8 cellular contexts compared by ENCODE assay signal in genomic region chr17:1179112-1179634, GRCh38. TPM values are rescaled to one million over a fixed set of nuclear protein-coding genes. Genes with fewer than 3 reads are reported as not detected.
DNase-seq lines count a peak whose midpoint lies in the region; ATAC-seq, FAIRE-seq and TF ChIP-seq lines count a peak whose summit lies in the region.

No MANE protein-coding gene starts in this region.

- DNase-seq in PC-3 (no peak), H1 (ENCODE audit: low read depth in 1 of 2, low spot score in 2 of 2) (no peak), NCI-H2081 treated with DMSO at 0.1 percent for 48 hours (lab: John Stamatoyannopoulos, UW) (no peak), NCI-H446 (lab: John Stamatoyannopoulos, UW) (no peak), posterior vena cava (ENCODE audit: low spot score) (no peak), amniotic stem cell (lab: John Stamatoyannopoulos, UW) (no peak)

- no peak for TF ChIP-seq POLR2A in H1 (IDR thresholded peaks at IDR 0.05; ENCODE audit: control extremely low read depth in 1 of 2, low read depth in 2 of 2, low read length in 2 of 2)

- H3F3A ChIP-seq in PC-3 (ENCODE audit: low read length, unreplicated experiment) = no peaks in the 10 kb centered on the region
- H3F3A ChIP-seq in neural cell (ENCODE audit: insufficient read depth, low read length, poor library complexity, severe bottlenecking) = no peaks in the 10 kb centered on the region

- no peak overlapping the region for H2BK12ac ChIP-seq in H1 (ENCODE audit: low read depth, low read length)

- H3K4me1 ChIP-seq in PC-3 (ENCODE audit: insufficient read depth, low read length) (peaks cover 3% of the 10 kb centered on the region; the same call in 1 of the 2 replicates), H1 (replicated peaks in 1 of 4; ENCODE audit: control insufficient read depth in 3 of 4, insufficient read depth in 4 of 4, low read length in 3 of 4) (peaks cover 0 to 20% (median 10%) of the 10 kb centered on the region in 4 experiments; a peak in 6 of 7 replicates)

- H3K23ac ChIP-seq in H1 (ENCODE audit: insufficient read length) = no peak overlapping the region

- TF ChIP-seq EP300 in H1 (IDR thresholded peaks at IDR 0.05; ENCODE audit: borderline replicate concordance in 1 of 2, low read depth in 2 of 2, low read length in 2 of 2) = no peak
- no peak for TF ChIP-seq EP300 in neural cell (conservative IDR thresholded peaks at IDR 0.05; ENCODE audit: poor library complexity, severe bottlenecking)

- TF ChIP-seq CTCF in C4-2B (conservative IDR thresholded peaks at IDR 0.05) (no peak), PC-3 (conservative IDR thresholded peaks at IDR 0.05; ENCODE audit: low read depth, low read length) (no peak), H1 (IDR thresholded peaks at IDR 0.05; ENCODE audit: control extremely low read depth in 1 of 3, insufficient read depth in 1 of 3, low read depth in 1 of 3, low read length in 3 of 3) (no peak), neural cell (IDR thresholded peaks at IDR 0.05; ENCODE audit: poor library complexity, severe bottlenecking) (no peak)

- peak overlapping the region; percentile 88 for H3K4me2 ChIP-seq in PC-3 (ENCODE audit: low read length)
- peak overlapping the region; percentile 93 to 94 for H3K4me2 ChIP-seq in H1 (ENCODE audit: insufficient read depth in 1 of 2, low read depth in 2 of 2, low read length in 2 of 2)
- H3K4me2 ChIP-seq in neural cell (ENCODE audit: low read length) = peak overlapping the region; percentile 35

- peak overlapping the region; percentile 73 for H3K4me3 ChIP-seq in PC-3 (ENCODE audit: low read length)
- peak overlapping the region; percentile 47 to 96 (median 65) for H3K4me3 ChIP-seq in H1 (ENCODE audit: extremely low read depth in 1 of 4, insufficient read depth in 2 of 4, low read depth in 3 of 4, low read length in 4 of 4)
- peak overlapping the region; percentile 93 for H3K4me3 ChIP-seq in neural cell (ENCODE audit: low read length)

- H3K56ac ChIP-seq in H1 (replicated peaks; ENCODE audit: insufficient read length, low read depth, low read length) = no peak overlapping the region

- CTCF ChIA-PET in PC-3 (lab: Charles Lee) = no interaction called here
- CTCF ChIA-PET in H1 (lab: Charles Lee; ENCODE audit: partially characterized antibody) = interaction anchor here (1.9 to 6.0 kb wide), 2 partner anchors 7 to 10 kb away, joined by 6 to 29 read pairs; no protein-coding TSS in a partner anchor

- no TSS peak for BruUV-seq in PC-3 (replicated peaks; lab: Mats Ljungman, UMichigan)

- WGBS in H1 (ENCODE audit: extremely low coverage in 1 of 2, insufficient coverage in 1 of 2, insufficient read length in 1 of 2, insufficient replicate concordance in 2 of 2, low coverage in 1 of 2, low lambda C conversion rate in 2 of 2, missing lambda C conversion rate in 1 of 2), 2 experiments = no CpG with 5 or more reads among the region's 47 CpGs

- ATAC-seq in PC-3 = no peak

- peak overlapping the region; percentile 28; the same call in 1 of the 2 replicates for H3K27ac ChIP-seq in C4-2B
- no peak overlapping the region for H3K27ac ChIP-seq in PC-3 (ENCODE audit: low read length)
- H3K27ac ChIP-seq in H1 (ENCODE audit: low read depth, low read length) = no peak overlapping the region
- peak overlapping the region; percentile 34 for H3K27ac ChIP-seq in neural cell (ENCODE audit: low read length)

- H4K20me1 ChIP-seq in PC-3 (ENCODE audit: low read length) = no peaks in the 10 kb centered on the region
- peaks cover 4 to 11% of the 10 kb centered on the region in 2 experiments for H4K20me1 ChIP-seq in H1 (replicated peaks in 1 of 2; ENCODE audit: control insufficient read depth in 1 of 2, insufficient read depth in 2 of 2, low read length in 2 of 2)
- H4K20me1 ChIP-seq in neural cell (ENCODE audit: insufficient read depth) = no peaks in the 10 kb centered on the region

- no peaks in the 10 kb centered on the region for H3K79me2 ChIP-seq in PC-3 (ENCODE audit: low read length)
- H3K79me2 ChIP-seq in H1 (ENCODE audit: control insufficient read depth in 1 of 2, insufficient read depth in 2 of 2, low read length in 2 of 2) = peaks cover 0 to 2% of the 10 kb centered on the region in 2 experiments; a peak in 1 of 4 replicates
- no peaks in the 10 kb centered on the region for H3K79me2 ChIP-seq in neural cell (replicated peaks; ENCODE audit: insufficient read depth, low read length)

- POLR2A ChIA-PET in PC-3 (lab: Charles Lee; ENCODE audit: unreplicated experiment) (no interaction called here), H1 (lab: Charles Lee; ENCODE audit: partially characterized antibody) (interaction anchor here (0.8 kb wide), 1 partner anchor 9 kb away, joined by 4 read pairs; no protein-coding TSS in a partner anchor)

- H3K4ac ChIP-seq in H1 (replicated peaks; ENCODE audit: insufficient read length, low read depth, low read length) = no peak overlapping the region

- H3K9me2 ChIP-seq in PC-3 (replicated peaks; ENCODE audit: low read length) (no peaks in the 10 kb centered on the region), neural cell (ENCODE audit: insufficient read depth, low read length) (no peaks in the 10 kb centered on the region)

- no peak overlapping the region for H2AFZ ChIP-seq in PC-3 (ENCODE audit: low read length)
- H2AFZ ChIP-seq in H1 (ENCODE audit: low read length) = no peak overlapping the region
- H2AFZ ChIP-seq in neural cell (ENCODE audit: low read depth, low read length) = peak overlapping the region; percentile 56

- no peak overlapping the region for H3K14ac ChIP-seq in H1 (ENCODE audit: insufficient read length)

- H4K8ac ChIP-seq in H1 (ENCODE audit: extremely low read depth, insufficient read depth, low read length) = no peak overlapping the region; the same call in 1 of the 2 replicates

- H3K18ac ChIP-seq in H1 (ENCODE audit: extremely low read depth, low read length) = no peak overlapping the region; the same call in 1 of the 2 replicates

- H3K9ac ChIP-seq in PC-3 (ENCODE audit: low read length) = peak overlapping the region; percentile 38; the same call in 1 of the 2 replicates
- H3K9ac ChIP-seq in H1 (replicated peaks in 1 of 4; ENCODE audit: extremely low read depth in 1 of 4, low read depth in 3 of 4, low read length in 3 of 4) = peak overlapping the region in 1 of 4 experiments; percentile 81; a peak in 2 of 7 replicates
- peak overlapping the region; percentile 87 for H3K9ac ChIP-seq in neural cell (ENCODE audit: low read length)

- H2BK120ac ChIP-seq in H1 (replicated peaks; ENCODE audit: low read depth, low read length) = no peak overlapping the region

- no peak for TF ChIP-seq RAD21 in H1 (IDR thresholded peaks at IDR 0.05 in 1 of 2, conservative IDR thresholded peaks at IDR 0.05 in 1 of 2; ENCODE audit: low read depth in 2 of 2, low read length in 2 of 2)
- no peak for TF ChIP-seq RAD21 in neural cell (conservative IDR thresholded peaks at IDR 0.05)

- H3K36me3 ChIP-seq in PC-3 (ENCODE audit: low read depth, low read length) (no peaks in the 10 kb centered on the region), H1 (ENCODE audit: control insufficient read depth in 2 of 4, insufficient read depth in 4 of 4, low read length in 3 of 4) (no peaks in the 10 kb centered on the region), neural cell (ENCODE audit: insufficient read depth, low read length) (no peaks in the 10 kb centered on the region)

- intact Hi-C loops in PC-3 (cut with micrococcal nuclease) = no loop called here
- intact Hi-C loops in posterior vena cava (cut with DNase I) = no loop called here

- H3K23me2 ChIP-seq in H1 (ENCODE audit: low read depth, low read length) = peaks cover 10% of the 10 kb centered on the region; the same call in 1 of the 2 replicates

- H2BK5ac ChIP-seq in H1 (ENCODE audit: low read depth, low read length) = no peak overlapping the region

- FAIRE-seq in H1 (lab: Jason Lieb, UNC) = no peak

- no peak overlapping the region for H4K91ac ChIP-seq in H1 (replicated peaks; ENCODE audit: insufficient read length, low read length)

- H2BK20ac ChIP-seq in H1 (ENCODE audit: low read length) = no peak overlapping the region

- H3K79me1 ChIP-seq in H1 (ENCODE audit: low read depth, low read length) = no peaks in the 10 kb centered on the region; the same call in 1 of the 2 replicates

- no peaks in the 10 kb centered on the region for H3K9me3 ChIP-seq in PC-3 (ENCODE audit: low read length)
- H3K9me3 ChIP-seq in H1 (ENCODE audit: insufficient read depth in 2 of 2, low read depth in 1 of 2, low read length in 1 of 2) = no peaks in the 10 kb centered on the region
- no peaks in the 10 kb centered on the region for H3K9me3 ChIP-seq in neural cell (ENCODE audit: low read length)

- no peak overlapping the region for H4K5ac ChIP-seq in H1 (ENCODE audit: insufficient read length, low read depth, low read length)

- no peak overlapping the region for H2BK15ac ChIP-seq in H1 (ENCODE audit: low read length)

- H2AK5ac ChIP-seq in H1 (ENCODE audit: low read depth, low read length) = no peak overlapping the region

- H3K27me3 ChIP-seq in PC-3 (ENCODE audit: low read length) = no peaks in the 10 kb centered on the region
- peaks cover 0 to 28% (median 19%) of the 10 kb centered on the region in 4 experiments; a peak in 5 of 7 replicates for H3K27me3 ChIP-seq in H1 (replicated peaks in 1 of 4; ENCODE audit: control insufficient read depth in 3 of 4, extremely low read depth in 1 of 4, insufficient read depth in 3 of 4, low read length in 3 of 4)
- H3K27me3 ChIP-seq in neural cell (ENCODE audit: insufficient read depth, low read depth, low read length) = no peaks in the 10 kb centered on the region

TF ChIP-seq in H1, 55 proteins besides CTCF, POLR2A, EP300 and RAD21 (continues in another document):
- no peak for TF ChIP-seq GTF2F1 (IDR thresholded peaks at IDR 0.05; ENCODE audit: borderline replicate concordance, low read depth, low read length)
- TF ChIP-seq SIN3A (conservative IDR thresholded peaks at IDR 0.05 in 1 of 2, IDR thresholded peaks at IDR 0.05 in 1 of 2; ENCODE audit: low read depth in 1 of 2, low read length in 2 of 2) = no peak

TF ChIP-seq in neural cell, 6 proteins besides CTCF, POLR2A, EP300 and RAD21 (continues in another document):
- TF ChIP-seq MXI1 (conservative IDR thresholded peaks at IDR 0.05; ENCODE audit: poor library complexity, severe bottlenecking) (no peak), TAF1 (IDR thresholded peaks at IDR 0.05; ENCODE audit: low read depth) (no peak), POLR2AphosphoS5 (IDR thresholded peaks at IDR 0.05) (no peak), SMC3 (conservative IDR thresholded peaks at IDR 0.05; ENCODE audit: poor library complexity) (no peak)

RNA-seq across cellular contexts. Expression of gene ABR, which starts 0.6 kb away (rescaled TPM):
- total RNA-seq in PC-3 (2014; rRNA removed) = 35.4 and 58.5 TPM in 2 replicates
- 41.4 and 44.8 TPM in 2 replicates for total RNA-seq in H1 (2021; fragmentation: NEBNext Ultra II Directional; extraction: Animal tissue kit (Norgen Biotek cat#: 25700))
- polyA plus RNA-seq in H1 (2011; rRNA removed) = 47.2 and 68.0 TPM in 2 replicates
- polyA plus RNA-seq in H1 (2011; cell fraction: cytosol; rRNA removed) = 42.5 TPM
- 102 TPM for polyA plus RNA-seq in H1 (2011; cell fraction: nucleus; rRNA removed)
- 25.2 to 40.6 TPM (median 35.7 TPM) in 4 replicates for polyA plus RNA-seq in H1 (2012, experiment 1 of 2)
- 13.2 TPM for polyA plus RNA-seq in H1 (2012, experiment 2 of 2)
- polyA plus RNA-seq in H1 (2013, experiment 1 of 2) = 21.3 TPM
- 20.9 TPM for polyA plus RNA-seq in H1 (2013, experiment 2 of 2)
- polyA minus RNA-seq in H1 (2011; rRNA and poly(A)+ RNA removed) = 25.8 and 37.2 TPM in 2 replicates
- 27.9 TPM for polyA minus RNA-seq in H1 (2011; cell fraction: cytosol; rRNA and poly(A)+ RNA removed)
- 34.7 TPM for polyA minus RNA-seq in H1 (2011; cell fraction: nucleus; rRNA and poly(A)+ RNA removed)
- polyA plus RNA-seq in neural cell = 34.5 and 45.2 TPM in 2 replicates
- 79.5 and 103 TPM in 2 replicates for polyA minus RNA-seq in neural cell
- total RNA-seq in posterior vena cava = 100 to 1,000 TPM in 1 of 2 donors, 10 to 100 TPM in 1; 99.1 to 146 TPM

Comparison
In these comparisons a context has a peak if more than half of its experiments do, and no peak if none do; other contexts are left out.
1. H3K27ac ChIP-seq: peak in C4-2B (single experiment) and neural cell (single experiment); none in PC-3 (single experiment) and H1 (single experiment).
2. H3K4me2 ChIP-seq: peak in every context shown above with its lines; median percentile 94 in H1; 88 in PC-3; 35 in neural cell.
3. Peak in every context shown above with its lines, with median percentiles within 50 percentile points of each other: H3K4me3 ChIP-seq.